Comparison of ENCODE assay signal across 1 cellular context in genomic region chr11:70885721-70886305, GRCh38.
TF ChIP-seq lines count a peak whose summit lies in the region.

No MANE protein-coding gene starts in this region.

TF ChIP-seq in WTC11, 78 proteins besides CTCF, POLR2A, EP300 and RAD21 (continued from another document):
- no peak for TF ChIP-seq E2F4 (CRISPR knock-in tag; IDR thresholded peaks at IDR 0.05; ENCODE audit: borderline replicate concordance, low read depth)
